In the genomic region with DNA sequence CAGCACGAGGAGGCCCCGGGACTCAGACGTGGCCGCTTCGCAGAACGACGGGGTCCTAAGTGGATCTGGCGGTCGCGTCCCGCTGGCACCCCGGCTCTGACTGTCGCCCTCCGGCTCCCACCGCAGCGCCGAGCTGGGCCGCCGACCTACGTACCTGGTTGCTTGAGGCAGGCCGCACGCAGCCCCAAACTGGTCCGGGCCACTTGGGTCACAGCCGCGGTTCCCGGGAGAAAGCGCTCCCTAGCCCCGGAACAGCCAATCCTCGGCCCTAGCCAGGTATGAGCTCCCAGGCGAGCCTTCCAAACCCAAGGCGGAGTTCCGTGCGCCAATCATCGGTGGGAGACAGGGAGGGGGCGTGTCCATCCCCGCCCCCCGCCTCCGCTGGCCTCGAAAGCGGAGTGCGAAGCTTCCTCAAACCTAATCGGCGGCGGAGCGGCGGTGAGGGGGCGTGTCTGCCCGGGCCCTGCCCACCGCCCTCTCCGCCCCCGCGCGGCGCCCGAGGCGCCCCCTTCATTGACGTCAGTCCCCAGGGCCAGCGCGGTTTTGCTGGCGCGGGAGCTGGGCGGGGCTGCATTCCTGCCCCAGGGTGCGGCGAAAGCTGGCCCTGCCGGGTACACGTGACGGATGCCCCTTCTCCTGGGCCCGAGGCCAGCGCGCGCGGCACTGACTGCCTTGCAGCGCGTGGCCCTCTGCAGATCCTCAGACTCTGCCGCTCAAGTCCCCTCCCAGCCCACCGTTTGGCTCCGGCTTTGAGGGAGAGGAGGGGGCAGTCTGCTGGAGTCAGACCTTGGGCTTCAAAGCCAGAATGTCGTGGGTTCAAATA, we compare ENCODE assay signal across 8 cellular contexts. TPM values are rescaled to one million over a fixed set of nuclear protein-coding genes. Genes with fewer than 3 reads are reported as not detected.
DNase-seq lines count a peak whose midpoint lies in the region; ATAC-seq and TF ChIP-seq lines count a peak whose summit lies in the region.

A gene with protein sequence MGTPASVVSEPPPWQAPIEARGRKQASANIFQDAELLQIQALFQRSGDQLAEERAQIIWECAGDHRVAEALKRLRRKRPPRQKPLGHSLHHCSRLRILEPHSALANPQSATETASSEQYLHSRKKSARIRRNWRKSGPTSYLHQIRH (minus strand): TSS at position 280 of the 823 bp plus-strand sequence. CDS start 7,336 bp downstream, outside the sequence.

- H3K27me3 Mint-ChIP-seq in activated T-cell treated with anti-CD3 and anti-CD28 coated beads, Interleukin-2, amount 50 U/mL, for 4 hours (ENCODE audit: low read depth), result no peaks in the 10 kb centered on the region

- H3K27me3 ChIP-seq in PC-9 (ENCODE audit: insufficient read depth, low read depth), result no peaks in the 10 kb centered on the region
- H3K27me3 ChIP-seq in muscle layer of colon (ENCODE audit: control insufficient read depth in 1 of 2, insufficient read depth in 2 of 2, low read length in 2 of 2), result no peaks in the 10 kb centered on the region

- no peaks in the 10 kb centered on the region for H3K9me3 ChIP-seq in PC-9 (ENCODE audit: insufficient read depth, low read depth)
- H3K9me3 ChIP-seq in muscle layer of colon (ENCODE audit: low read length), result no peaks in the 10 kb centered on the region

- no peak for TF ChIP-seq CTCF in PC-9 (conservative IDR thresholded peaks at IDR 0.05)

- peak within 1 kb of the TSS; percentile 71 for H3K27ac ChIP-seq in PC-9
- peak within 1 kb of the TSS; percentile 66 for H3K27ac ChIP-seq in muscle layer of colon (ENCODE audit: low read depth, low read length)

- no peaks in the 10 kb centered on the region for H3K9me3 Mint-ChIP-seq in activated T-cell treated with anti-CD3 and anti-CD28 coated beads, Interleukin-2, amount 50 U/mL, for 4 hours

- ATAC-seq in GM21723 (IDR thresholded peaks at IDR 0.05; ENCODE audit: unreplicated experiment), result peak; percentile 94
- ATAC-seq in activated T-cell treated with anti-CD3 and anti-CD28 coated beads, Interleukin-2, amount 50 U/mL, for 4 hours, result peak; percentile 92 to 95
- peak; percentile 94 for ATAC-seq in esophagus mucosa

- H4K20me1 ChIP-seq in PC-9 (ENCODE audit: insufficient read depth), result no peaks in the 10 kb centered on the region

- H3K4me3 Mint-ChIP-seq in activated T-cell treated with anti-CD3 and anti-CD28 coated beads, Interleukin-2, amount 50 U/mL, for 4 hours, result peak within 1 kb of the TSS; percentile 80

- H3K4me1 ChIP-seq in PC-9 (replicated peaks; ENCODE audit: insufficient read depth), result peaks cover 54% of the 10 kb centered on the region
- peaks cover 55% of the 10 kb centered on the region for H3K4me1 ChIP-seq in muscle layer of colon (ENCODE audit: insufficient read depth, low read length)

- CTCF ChIA-PET in PC-9 (lab: Charles Lee), result interaction anchor here (1.0 to 1.4 kb wide), 2 partner anchors 10 to 14 kb away, joined by 4 to 5 read pairs; no protein-coding TSS in a partner anchor

- H3K4me2 ChIP-seq in PC-9, result peak within 1 kb of the TSS; percentile 84

- DNase-seq in DMS53 treated with DMSO at 0.1 percent for 48 hours (lab: John Stamatoyannopoulos, UW; ENCODE audit: unreplicated experiment) (peak; percentile 99), KBM-7 (peak; percentile 99), PC-9 (peak; percentile 91 to 97)
- DNase-seq in activated T-cell treated with anti-CD3 and anti-CD28 coated beads, Interleukin-2, amount 50 U/mL, for 4 hours, result peak; percentile 97
- DNase-seq in stimulated activated CD8-positive, alpha-beta memory T cell treated with anti-CD3 and anti-CD28 coated beads, Interleukin-7, amount 100 ng/mL, for 1 hour (ENCODE audit: low read depth in 2 of 2), result peak; percentile 89 to 90

- in situ Hi-C loops in KBM-7 (cut with MboI; ENCODE audit: low pct_unique_long_range_greater_than_20kb, low sequenced_read_pairs), result no loop called here

- H3K4me3 ChIP-seq in PC-9 (peak within 1 kb of the TSS; percentile 81), muscle layer of colon (ENCODE audit: low read depth in 1 of 2, low read length in 2 of 2) (peak within 1 kb of the TSS; percentile 71 to 86)

- peak within 1 kb of the TSS; percentile 74 for H3K9ac ChIP-seq in muscle layer of colon (ENCODE audit: low read length)

- H3K9me2 ChIP-seq in PC-9 (ENCODE audit: insufficient read depth), result no peaks in the 10 kb centered on the region

- peak within 1 kb of the TSS; percentile 79 for H2AFZ ChIP-seq in PC-9

- H3K4me1 Mint-ChIP-seq in activated T-cell treated with anti-CD3 and anti-CD28 coated beads, Interleukin-2, amount 50 U/mL, for 4 hours (ENCODE audit: low read depth), result peaks cover 9% of the 10 kb centered on the region

- no peaks in the 10 kb centered on the region for H3K36me3 Mint-ChIP-seq in activated T-cell treated with anti-CD3 and anti-CD28 coated beads, Interleukin-2, amount 50 U/mL, for 4 hours (ENCODE audit: insufficient read depth)

- BruUV-seq in PC-9 (replicated peaks; lab: Mats Ljungman, UMichigan), result no TSS peak

- H3F3A ChIP-seq in PC-9 (ENCODE audit: insufficient read depth, low read depth), result peaks cover 47% of the 10 kb centered on the region

- H3K36me3 ChIP-seq in PC-9 (ENCODE audit: low read depth) (no peaks in the 10 kb centered on the region), muscle layer of colon (ENCODE audit: insufficient read depth, low read length) (no peaks in the 10 kb centered on the region)

- POLR2A ChIA-PET in PC-9 (lab: Charles Lee; ENCODE audit: unreplicated experiment), result interaction anchor here (0.5 to 1.1 kb wide), 9 partner anchors 28 to 691 kb away, joined by 3 to 6 read pairs (median 4); no protein-coding TSS in a partner anchor

- intact Hi-C loops in PC-9 (cut with micrococcal nuclease; ENCODE audit: unreplicated experiment), result loop anchor here (2.0 to 10.0 kb wide), 3 partner anchors 32 to 198 kb away; partner anchors contain the start of genes MMS19 and UBTD1

- peaks cover 44% of the 10 kb centered on the region for H3K79me2 ChIP-seq in PC-9 (ENCODE audit: low read depth)

RNA-seq across cellular contexts. Expression of the gene that starts here (rescaled TPM):
- total RNA-seq in PC-9 (2021) (20.5 and 22.4 TPM in 2 replicates), esophagus mucosa (6.8 TPM)
- 1 to 10 TPM; 1.6 to 2.5 (median 1.8) TPM for total RNA-seq in activated T-cell treated with anti-CD3 and anti-CD28 coated beads, Interleukin-2, amount 50 U/mL, for 4 hours

Comparison
In these comparisons a context has a peak if more than half of its experiments do, and no peak if none do; other contexts are left out.
1. Peak in every context shown above with its lines: DNase-seq, ATAC-seq, H3K4me3 ChIP-seq and H3K27ac ChIP-seq.